In genomic region chr10:50325449-50326188, GRCh38 we compare ENCODE assay signal across 8 cellular contexts.
DNase-seq lines count a peak whose midpoint lies in the region; ATAC-seq and TF ChIP-seq lines count a peak whose summit lies in the region.

No MANE protein-coding gene starts in this region.

- POLR2A ChIA-PET in CD4-positive, alpha-beta memory T cell (lab: Charles Lee; ENCODE audit: partially characterized antibody) = interaction anchor here (1.1 to 1.3 kb wide), 2 partner anchors 13 to 296 kb away, joined by 5 read pairs; no protein-coding TSS in a partner anchor

- H3K27ac ChIP-seq in iPS DF 6.9 (ENCODE audit: low read length) = no peak overlapping the region
- peak overlapping the region; percentile 67 to 70 for H3K27ac ChIP-seq in tibial artery
- H3K27ac ChIP-seq in CD4-positive, alpha-beta memory T cell (ENCODE audit: low read depth, low read length) = no peak overlapping the region

- H3K4me1 ChIP-seq in iPS DF 6.9 (ENCODE audit: control insufficient read depth, insufficient read depth, low read length) (peaks cover 8% of the 10 kb centered on the region; the same call in 1 of the 2 replicates), tibial artery (peaks cover 0 to 59% (median 23%) of the 10 kb centered on the region in 4 donors)
- no peaks in the 10 kb centered on the region for H3K4me1 ChIP-seq in CD4-positive, alpha-beta memory T cell (ENCODE audit: insufficient read depth, low read length)

- H3K4me3 ChIP-seq in AG09309 (ENCODE audit: control insufficient read depth, low read depth, low read length) (no peak overlapping the region; the same call in 1 of the 2 replicates), iPS DF 6.9 (ENCODE audit: low read length) (no peak overlapping the region), tibial artery (no peak overlapping the region)
- H3K4me3 ChIP-seq in CD4-positive, alpha-beta memory T cell (ENCODE audit: low read length in 2 of 2) = no peak overlapping the region

- DNase-seq in AG09309 (ENCODE audit: low read depth) (peak; percentile 91), iPS DF 6.9 (ENCODE audit: low read depth, low spot score) (peak; percentile 7), tibial artery (peak; percentile 87), HuH-7 (ENCODE audit: low spot score) (no peak)
- no peak for DNase-seq in CD4-positive, alpha-beta memory T cell

- H3K27me3 Mint-ChIP-seq in activated T-helper 17 cell treated with anti-CD3 and anti-CD28 coated beads, Interleukin-2, amount 50 U/mL, for 72 hours = no peaks in the 10 kb centered on the region
- no peaks in the 10 kb centered on the region for H3K27me3 Mint-ChIP-seq in CD4-positive, alpha-beta memory T cell

- CTCF ChIA-PET in CD4-positive, alpha-beta memory T cell (lab: Charles Lee; ENCODE audit: partially characterized antibody) = no interaction called here

- ATAC-seq in GM19328 (IDR thresholded peaks at IDR 0.05; ENCODE audit: unreplicated experiment) (peak; percentile 78), HG03521 (IDR thresholded peaks at IDR 0.05; ENCODE audit: unreplicated experiment) (peak; percentile 65)
- peak; percentile 97 for ATAC-seq in activated T-helper 17 cell treated with anti-CD3 and anti-CD28 coated beads, Interleukin-2, amount 50 U/mL, for 72 hours (replicated peaks)

- intact Hi-C loops in tibial artery (cut with DNase I; ENCODE audit: low total_unique reads) = loop anchor here (5.0 to 10.0 kb wide), 2 partner anchors 299 to 1228 kb away; partner anchors contain the start of gene SGMS1
- intact Hi-C loops in CD4-positive, alpha-beta memory T cell (cut with micrococcal nuclease) = no loop called here

- H3K4me3 Mint-ChIP-seq in activated T-helper 17 cell treated with anti-CD3 and anti-CD28 coated beads, Interleukin-2, amount 50 U/mL, for 72 hours = no peak overlapping the region
- H3K4me3 Mint-ChIP-seq in CD4-positive, alpha-beta memory T cell = no peak overlapping the region

- H3K9me3 ChIP-seq in iPS DF 6.9 (ENCODE audit: control insufficient read depth, insufficient read depth, low read length) = no peaks in the 10 kb centered on the region
- H3K9me3 ChIP-seq in tibial artery = no peaks in the 10 kb centered on the region
- no peaks in the 10 kb centered on the region for H3K9me3 ChIP-seq in CD4-positive, alpha-beta memory T cell (ENCODE audit: control insufficient read depth in 1 of 2, low read length in 2 of 2)

- TF ChIP-seq CTCF in AG09309 (IDR thresholded peaks at IDR 0.05; ENCODE audit: control insufficient read depth, insufficient read depth, low read depth, low read length, missing control alignments) (no peak), tibial artery (IDR thresholded peaks at IDR 0.05) (no peak)

- no CpG with 5 or more reads among the region's 6 CpGs for WGBS in iPS DF 6.9 (ENCODE audit: insufficient coverage, insufficient read length)

- H3K27ac Mint-ChIP-seq in activated T-helper 17 cell treated with anti-CD3 and anti-CD28 coated beads, Interleukin-2, amount 50 U/mL, for 72 hours = peak overlapping the region; percentile 80
- peak overlapping the region in 1 of 7 donors; percentile 33 for H3K27ac Mint-ChIP-seq in CD4-positive, alpha-beta memory T cell

- no peaks in the 10 kb centered on the region for H3K36me3 ChIP-seq in iPS DF 6.9 (ENCODE audit: control insufficient read depth, insufficient read depth, low read length)
- H3K36me3 ChIP-seq in tibial artery = no peaks in the 10 kb centered on the region
- no peaks in the 10 kb centered on the region for H3K36me3 ChIP-seq in CD4-positive, alpha-beta memory T cell (ENCODE audit: insufficient read depth, low read length)

- peaks cover 43% of the 10 kb centered on the region for H3K36me3 Mint-ChIP-seq in activated T-helper 17 cell treated with anti-CD3 and anti-CD28 coated beads, Interleukin-2, amount 50 U/mL, for 72 hours (ENCODE audit: low read depth)
- H3K36me3 Mint-ChIP-seq in CD4-positive, alpha-beta memory T cell = peaks cover 43 to 47% of the 10 kb centered on the region in 2 donors

- no peaks in the 10 kb centered on the region for H3K9me3 Mint-ChIP-seq in activated T-helper 17 cell treated with anti-CD3 and anti-CD28 coated beads, Interleukin-2, amount 50 U/mL, for 72 hours
- H3K9me3 Mint-ChIP-seq in CD4-positive, alpha-beta memory T cell = no peaks in the 10 kb centered on the region

- peaks cover 4% of the 10 kb centered on the region for H3K4me1 Mint-ChIP-seq in activated T-helper 17 cell treated with anti-CD3 and anti-CD28 coated beads, Interleukin-2, amount 50 U/mL, for 72 hours
- H3K4me1 Mint-ChIP-seq in CD4-positive, alpha-beta memory T cell = peaks cover 5 to 18% (median 12%) of the 10 kb centered on the region in 4 donors

- no peaks in the 10 kb centered on the region for H3K27me3 ChIP-seq in iPS DF 6.9 (ENCODE audit: control insufficient read depth, insufficient read depth, low read length)
- H3K27me3 ChIP-seq in tibial artery = no peaks in the 10 kb centered on the region
- H3K27me3 ChIP-seq in CD4-positive, alpha-beta memory T cell (ENCODE audit: insufficient read depth, low read length) = no peaks in the 10 kb centered on the region

Comparison
In these comparisons a context has a peak if more than half of its experiments do, and no peak if none do; other contexts are left out.
1. DNase-seq: peak in AG09309 (single experiment), iPS DF 6.9 (single experiment) and tibial artery (2 of 2); none in CD4-positive, alpha-beta memory T cell (0 of 5) and HuH-7 (single experiment).
2. H3K27ac ChIP-seq: peak in tibial artery (2 of 2); none in iPS DF 6.9 (single experiment) and CD4-positive, alpha-beta memory T cell (single experiment).
3. Peak in every context shown above with its lines, with median percentiles within 50 percentile points of each other: ATAC-seq.